Comparison of ENCODE assay signal across 29 cellular contexts in the genomic region with DNA sequence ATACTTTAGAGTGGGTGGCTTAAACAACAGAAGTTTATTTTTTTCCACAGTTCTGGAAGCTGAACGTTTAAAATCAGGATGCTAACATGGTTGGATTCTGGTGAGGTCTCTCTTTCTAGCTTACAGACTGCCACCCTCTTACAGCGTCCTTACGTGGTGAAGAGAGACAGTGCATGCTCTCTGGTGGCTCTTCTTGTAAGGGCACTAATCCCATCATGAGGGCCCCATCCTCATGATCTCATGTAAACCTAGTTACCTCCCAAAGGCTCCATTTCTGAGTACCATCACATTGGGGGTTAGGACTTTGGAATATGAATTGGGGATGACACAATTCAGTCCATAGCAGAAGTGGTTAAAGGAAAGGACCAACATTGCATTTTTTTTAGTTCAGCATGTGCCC.
"Had no signal": no experiment of that assay in that cellular context is flagged by ENCODE, and none has a peak within 500 bp of the region (broad histone marks: within the 10 kb centered on the region; RNA-seq: fewer than 3 reads in every experiment).

No MANE protein-coding gene starts in this region.

- H3K27me3 Mint-ChIP-seq: stimulated activated memory B cell treated with anti-CD40 and anti-IgM and Interleukin-4, amounts not matched to agents 10 μg/mL and 1 μg/mL and 100 μg/mL, for 72 hours; stimulated activated naive B cell treated with anti-CD40 and anti-IgM and Interleukin-4, amounts not matched to agents 10 μg/mL and 1 μg/mL and 100 μg/mL, for 72 hours; stimulated activated naive CD8-positive, alpha-beta T cell treated with anti-CD3 and anti-CD28 coated beads, Interleukin-15, amount 100 ng/mL, for 72 hours; stimulated activated naive CD8-positive, alpha-beta T cell treated with anti-CD3 and anti-CD28 coated beads, Interleukin-15, Interleukin-2, amounts not matched to agents 100 ng/mL and 50 ng/mL, for 24 hours; type B pancreatic cell had no signal

- H3K27ac ChIP-seq: stomach, suprapubic skin, testis, thoracic aorta, thyroid gland, tibial artery, transverse colon, upper lobe of left lung, upper lobe of right lung, uterus, vagina had no signal

- H3K4me3 ChIP-seq: stomach, suprapubic skin, testis, thyroid gland, tibial artery, tibial nerve, transverse colon, upper lobe of left lung, upper lobe of right lung, uterus, vagina had no signal

- H3K4me3 Mint-ChIP-seq: stimulated activated effector memory CD8-positive, alpha-beta T cell treated with anti-CD3 and anti-CD28 coated beads, Interleukin-12 subunit alpha, Interleukin-12 subunit beta, amount 100 ng/mL, for 72 hours; stimulated activated memory B cell treated with anti-CD40 and anti-IgM and Interleukin-4, amounts not matched to agents 10 μg/mL and 1 μg/mL and 100 μg/mL, for 72 hours; stimulated activated naive B cell treated with anti-CD40 and anti-IgM and Interleukin-4, amounts not matched to agents 10 μg/mL and 1 μg/mL and 100 μg/mL, for 72 hours; stimulated activated naive CD8-positive, alpha-beta T cell treated with anti-CD3 and anti-CD28 coated beads, Interleukin-15, amount 100 ng/mL, for 72 hours; stimulated activated naive CD8-positive, alpha-beta T cell treated with anti-CD3 and anti-CD28 coated beads, Interleukin-15, Interleukin-2, amounts not matched to agents 100 ng/mL and 50 ng/mL, for 24 hours; type B pancreatic cell had no signal

- H3K9me3 ChIP-seq: suprapubic skin, testis, thoracic aorta, thyroid gland, tibial artery, transverse colon, upper lobe of left lung, upper lobe of right lung, uterus, vagina had no signal

- H3K4me1 ChIP-seq: stomach, suprapubic skin, testis, thyroid gland, tibial artery, transverse colon, upper lobe of left lung, upper lobe of right lung, uterus, vagina had no signal

- ATAC-seq: stimulated activated effector memory CD8-positive, alpha-beta T cell treated with anti-CD3 and anti-CD28 coated beads, Interleukin-12 subunit alpha, Interleukin-12 subunit beta, amount 100 ng/mL, for 72 hours; stimulated activated memory B cell treated with anti-CD40 and anti-IgM and Interleukin-4, amounts not matched to agents 10 μg/mL and 1 μg/mL and 100 μg/mL, for 72 hours; stimulated activated naive B cell treated with anti-CD40 and anti-IgM and Interleukin-4, amounts not matched to agents 10 μg/mL and 1 μg/mL and 100 μg/mL, for 72 hours; stimulated activated naive CD8-positive, alpha-beta T cell treated with anti-CD3 and anti-CD28 coated beads, Interleukin-15, amount 100 ng/mL, for 72 hours; stimulated activated naive CD8-positive, alpha-beta T cell treated with anti-CD3 and anti-CD28 coated beads, Interleukin-15, Interleukin-2, amounts not matched to agents 100 U/mL and 50 U/mL, for 24 hours; upper lobe of right lung had no signal

- H3K27me3 ChIP-seq: stomach, suprapubic skin, testis, thyroid gland, tibial artery, tibial nerve, transverse colon, upper lobe of left lung, upper lobe of right lung, uterus, vagina had no signal

- H3K27ac Mint-ChIP-seq: stimulated activated effector memory CD8-positive, alpha-beta T cell treated with anti-CD3 and anti-CD28 coated beads, Interleukin-12 subunit alpha, Interleukin-12 subunit beta, amount 100 ng/mL, for 72 hours; stimulated activated memory B cell treated with anti-CD40 and anti-IgM and Interleukin-4, amounts not matched to agents 10 μg/mL and 1 μg/mL and 100 μg/mL, for 72 hours; stimulated activated naive B cell treated with anti-CD40 and anti-IgM and Interleukin-4, amounts not matched to agents 10 μg/mL and 1 μg/mL and 100 μg/mL, for 72 hours; stimulated activated naive CD8-positive, alpha-beta T cell treated with anti-CD3 and anti-CD28 coated beads, Interleukin-15, amount 100 ng/mL, for 72 hours; stimulated activated naive CD8-positive, alpha-beta T cell treated with anti-CD3 and anti-CD28 coated beads, Interleukin-15, Interleukin-2, amounts not matched to agents 100 ng/mL and 50 ng/mL, for 24 hours; type B pancreatic cell had no signal

- DNase-seq: stimulated activated CD4-positive, alpha-beta T cell treated with anti-CD3 and anti-CD28 coated beads, Interleukin-2, amount 100 ng/mL, for 48 hours; stimulated activated CD4-positive, alpha-beta T cell treated with anti-CD3 and anti-CD28 coated beads, Interleukin-4, amount 100 ng/mL, for 1 hour; stimulated activated CD4-positive, alpha-beta T cell treated with anti-CD3 and anti-CD28 coated beads, Interleukin-4, amount 100 ng/mL, for 24 hours; stimulated activated CD4-positive, alpha-beta T cell treated with anti-CD3 and anti-CD28 coated beads, Interleukin-4, amount 100 ng/mL, for 4 hours; stimulated activated CD8-positive, alpha-beta memory T cell treated with anti-CD3 and anti-CD28 coated beads, Interleukin-4, amount 100 ng/mL, for 48 hours; stimulated activated naive B cell treated with anti-CD40 and anti-IgM and Interleukin-4, amounts not matched to agents 10 μg/mL and 1 μg/mL and 100 μg/mL, for 72 hours; stimulated activated naive CD4-positive, alpha-beta T cell; stimulated activated naive CD4-positive, alpha-beta T cell treated with Interleukin-2 at 50 U/mL for 16 hours; stimulated activated naive CD8-positive, alpha-beta T cell treated with anti-CD3 and anti-CD28 coated beads, Interleukin-15, amount 100 ng/mL, for 72 hours; stimulated activated naive CD8-positive, alpha-beta T cell treated with anti-CD3 and anti-CD28 coated beads, Interleukin-15, Interleukin-2, amounts not matched to agents 100 U/mL and 50 U/mL, for 24 hours; stomach; substantia nigra; testis; thyroid gland; tibial artery; transverse colon; trophoblast cell; upper lobe of left lung; upper lobe of right lung; uterus had no signal

- FAIRE-seq: urothelium cell line had no signal

- H3K36me3 Mint-ChIP-seq: stimulated activated effector memory CD8-positive, alpha-beta T cell treated with anti-CD3 and anti-CD28 coated beads, Interleukin-12 subunit alpha, Interleukin-12 subunit beta, amount 100 ng/mL, for 72 hours; stimulated activated memory B cell treated with anti-CD40 and anti-IgM and Interleukin-4, amounts not matched to agents 10 μg/mL and 1 μg/mL and 100 μg/mL, for 72 hours; stimulated activated naive B cell treated with anti-CD40 and anti-IgM and Interleukin-4, amounts not matched to agents 10 μg/mL and 1 μg/mL and 100 μg/mL, for 72 hours; type B pancreatic cell had no signal

- H3K9me3 Mint-ChIP-seq: stimulated activated naive CD8-positive, alpha-beta T cell treated with anti-CD3 and anti-CD28 coated beads, Interleukin-15, amount 100 ng/mL, for 72 hours; stimulated activated naive CD8-positive, alpha-beta T cell treated with anti-CD3 and anti-CD28 coated beads, Interleukin-15, Interleukin-2, amounts not matched to agents 100 ng/mL and 50 ng/mL, for 24 hours; type B pancreatic cell had no signal

- H3K36me3 ChIP-seq: stomach, suprapubic skin, thoracic aorta, thyroid gland, tibial artery, tibial nerve, transverse colon, upper lobe of left lung, upper lobe of right lung, uterus, vagina had no signal

- H3K4me1 Mint-ChIP-seq: stimulated activated effector memory CD8-positive, alpha-beta T cell treated with anti-CD3 and anti-CD28 coated beads, Interleukin-12 subunit alpha, Interleukin-12 subunit beta, amount 100 ng/mL, for 72 hours; stimulated activated memory B cell treated with anti-CD40 and anti-IgM and Interleukin-4, amounts not matched to agents 10 μg/mL and 1 μg/mL and 100 μg/mL, for 72 hours; stimulated activated naive B cell treated with anti-CD40 and anti-IgM and Interleukin-4, amounts not matched to agents 10 μg/mL and 1 μg/mL and 100 μg/mL, for 72 hours; stimulated activated naive CD8-positive, alpha-beta T cell treated with anti-CD3 and anti-CD28 coated beads, Interleukin-15, amount 100 ng/mL, for 72 hours had no signal
